ENCODE assay signal across 8 cellular contexts in the genomic region with DNA sequence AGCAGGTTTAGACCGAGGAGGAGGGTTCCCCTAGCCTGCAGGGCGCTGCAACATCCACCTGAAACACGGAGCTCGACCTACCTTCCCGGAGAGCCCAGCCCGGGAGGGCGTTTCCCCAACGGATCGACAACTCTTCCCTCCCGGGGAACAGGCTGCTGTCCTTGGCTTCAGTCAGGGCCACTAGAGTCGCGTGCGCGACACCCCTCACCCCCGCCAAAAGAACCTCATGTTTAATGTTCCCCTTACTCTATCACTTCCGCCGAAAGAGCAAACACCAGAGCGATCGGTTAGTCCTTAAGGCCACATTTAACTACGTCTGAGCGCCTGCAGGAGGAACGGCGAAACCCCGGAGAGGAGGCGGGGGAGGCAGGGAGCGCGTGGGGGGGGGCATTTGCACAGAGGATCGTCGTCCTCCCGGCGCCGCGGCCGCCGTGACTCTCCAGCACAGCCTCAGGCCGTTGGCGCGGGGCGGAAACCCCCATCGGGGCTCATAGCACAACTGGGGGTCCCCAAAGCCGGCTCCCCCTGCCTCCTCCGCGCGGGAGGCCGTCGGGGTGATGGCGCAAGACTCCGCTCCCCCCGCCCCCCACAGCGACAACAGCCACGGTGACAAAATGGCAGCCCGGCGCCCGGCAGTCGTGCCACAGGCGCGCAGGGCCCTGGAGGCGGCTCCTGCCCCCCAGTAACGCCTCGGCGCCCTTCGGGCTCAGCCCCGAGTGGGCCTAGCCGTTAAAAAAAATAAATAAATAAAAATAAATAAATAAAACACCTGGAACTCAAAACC.
DNase-seq lines count a peak whose midpoint lies in the region; ATAC-seq lines count a peak whose summit lies in the region.

No MANE protein-coding gene starts in this region.

- peak overlapping the region; percentile 96 for H3K27ac ChIP-seq in layer of hippocampus (ENCODE audit: low read depth, low read length)

- peak; percentile 33 for ATAC-seq in GM21576 (IDR thresholded peaks at IDR 0.05; ENCODE audit: unreplicated experiment)
- no peak for ATAC-seq in HG02970 (IDR thresholded peaks at IDR 0.05; ENCODE audit: low FRiP score, unreplicated experiment)

- DNase-seq in COR-L47 (lab: John Stamatoyannopoulos, UW) (peak; percentile 80), NCI-H2107 (lab: John Stamatoyannopoulos, UW) (peak; percentile 19), cerebellar cortex (ENCODE audit: low spot score) (peak; percentile 68)
- peak; percentile 53 for DNase-seq in activated CD4-positive, alpha-beta T cell treated with anti-CD3 and anti-CD28 coated beads for 1 hour
- DNase-seq in stimulated activated CD4-positive, alpha-beta T cell treated with anti-CD3 and anti-CD28 coated beads, Interleukin-1b, Interleukin-23, amount 100 ng/mL, for 4 hours (ENCODE audit: low read depth in 2 of 2): peak; percentile 66

- no peaks in the 10 kb centered on the region for H3K27me3 ChIP-seq in layer of hippocampus (ENCODE audit: control insufficient read depth, insufficient read depth, low read length)

Comparison
In these comparisons a context has a peak if more than half of its experiments do, and no peak if none do; other contexts are left out.
1. DNase-seq: peak in every context shown above with its lines; median percentile 80 in COR-L47; 68 in cerebellar cortex; 66 in stimulated activated CD4-positive, alpha-beta T cell treated with anti-CD3 and anti-CD28 coated beads, Interleukin-1b, Interleukin-23, amount 100 ng/mL, for 4 hours; 53 in activated CD4-positive, alpha-beta T cell treated with anti-CD3 and anti-CD28 coated beads for 1 hour; 19 in NCI-H2107.